Comparison of ENCODE assay signal across 10 cellular contexts in genomic region chr6:26194329-26194701, GRCh38.
A peak's percentile ranks its signal among the peaks of the same experiment; 100 is the strongest.
DNase-seq lines count a peak whose midpoint lies in the region; ATAC-seq lines count a peak whose summit lies in the region.
"Had no signal": no experiment of that assay in that cellular context is flagged by ENCODE, and none has a peak within 500 bp of the region (broad histone marks: within the 10 kb centered on the region; RNA-seq: fewer than 3 reads in every experiment).

No MANE protein-coding gene starts in this region.

- H3K27me3 ChIP-seq in iPS-15b (ENCODE audit: control insufficient read depth, insufficient read depth, low read length) (no peaks in the 10 kb centered on the region), subcutaneous abdominal adipose tissue (ENCODE audit: control insufficient read depth in 5 of 5, insufficient read depth in 4 of 5, low read length in 5 of 5) (peaks cover 0 to 24% (median 0%) of the 10 kb centered on the region in 5 donors)

- H3K9me3 Mint-ChIP-seq in activated T-cell treated with anti-CD3 and anti-CD28 coated beads, Interleukin-2, amount 50 U/mL, for 72 hours: no peaks in the 10 kb centered on the region

- H3K9me3 ChIP-seq in T-helper 17 cell (ENCODE audit: control insufficient read depth, low read length, poor library complexity, severe bottlenecking) (no peaks in the 10 kb centered on the region), iPS-15b (ENCODE audit: control insufficient read depth, insufficient read depth, low read length) (no peaks in the 10 kb centered on the region), subcutaneous abdominal adipose tissue (ENCODE audit: control insufficient read depth in 5 of 5, low read length in 5 of 5) (peaks cover 0 to 6% (median 0%) of the 10 kb centered on the region in 5 donors)

- peak overlapping the region; percentile 1 for H3K9ac ChIP-seq in iPS-15b (ENCODE audit: low read depth, low read length)
- peak overlapping the region in 1 of 5 donors; percentile 80 for H3K9ac ChIP-seq in subcutaneous abdominal adipose tissue (ENCODE audit: low read length in 5 of 5)

- peak overlapping the region; percentile 86 for H3K27ac ChIP-seq in subcutaneous abdominal adipose tissue (ENCODE audit: low read depth, low read length)
- H3K27ac ChIP-seq: RWPE1 had no signal

- no peak for DNase-seq in activated T-cell treated with anti-CD3 and anti-CD28 coated beads, Interleukin-2, amount 50 U/mL, for 72 hours
- no peak for DNase-seq in activated T-cell treated with anti-CD3 and anti-CD28 coated beads, Interleukin-2, amount 50 U/mL, for 1 hour
- no peak for DNase-seq in T-helper 17 cell
- no peak for DNase-seq in epidermal melanocyte (ENCODE audit: insufficient read length, low spot score)
- DNase-seq in SIG-M5 treated with dmso at 0.1 percent for 504 hours (lab: John Stamatoyannopoulos, UW; ENCODE audit: unreplicated experiment): no peak
- DNase-seq: posterior cingulate gyrus had no signal

- H3K36me3 Mint-ChIP-seq in activated T-cell treated with anti-CD3 and anti-CD28 coated beads, Interleukin-2, amount 50 U/mL, for 72 hours (ENCODE audit: insufficient read depth in 2 of 2): peaks cover 7 to 13% of the 10 kb centered on the region in 2 donors
- H3K36me3 Mint-ChIP-seq in T-helper 17 cell (ENCODE audit: low read depth): no peaks in the 10 kb centered on the region

- H3K4me1 Mint-ChIP-seq in activated T-cell treated with anti-CD3 and anti-CD28 coated beads, Interleukin-2, amount 50 U/mL, for 72 hours (ENCODE audit: low read depth): peaks cover 55% of the 10 kb centered on the region
- H3K4me1 Mint-ChIP-seq in T-helper 17 cell: peaks cover 33% of the 10 kb centered on the region

- H3K4me1 ChIP-seq in iPS-15b (ENCODE audit: control insufficient read depth, insufficient read depth, low read length) (no peaks in the 10 kb centered on the region), subcutaneous abdominal adipose tissue (ENCODE audit: control insufficient read depth in 5 of 5, insufficient read depth in 5 of 5, low read length in 5 of 5) (peaks cover 4 to 31% (median 23%) of the 10 kb centered on the region in 5 donors)

- no peak overlapping the region for H3K4me3 ChIP-seq in iPS-15b (ENCODE audit: low read depth, low read length)
- H3K4me3 ChIP-seq in subcutaneous abdominal adipose tissue (ENCODE audit: low read depth in 1 of 5, low read length in 5 of 5): no peak overlapping the region

- no peak for ATAC-seq in activated T-cell treated with anti-CD3 and anti-CD28 coated beads, Interleukin-2, amount 50 U/mL, for 72 hours (replicated peaks in 1 of 2)
- ATAC-seq in T-helper 17 cell (no peak), GM21528 (IDR thresholded peaks at IDR 0.05; ENCODE audit: low FRiP score, unreplicated experiment) (no peak)

- peak overlapping the region; percentile 92 to 98 for H3K4me3 Mint-ChIP-seq in activated T-cell treated with anti-CD3 and anti-CD28 coated beads, Interleukin-2, amount 50 U/mL, for 72 hours
- H3K4me3 Mint-ChIP-seq in T-helper 17 cell: no peak overlapping the region

- peak overlapping the region; percentile 100 for H3K27ac Mint-ChIP-seq in activated T-cell treated with anti-CD3 and anti-CD28 coated beads, Interleukin-2, amount 50 U/mL, for 72 hours
- H3K27ac Mint-ChIP-seq in T-helper 17 cell: peak overlapping the region; percentile 99

- H3K27me3 Mint-ChIP-seq in activated T-cell treated with anti-CD3 and anti-CD28 coated beads, Interleukin-2, amount 50 U/mL, for 72 hours (ENCODE audit: low read depth): no peaks in the 10 kb centered on the region
- no peaks in the 10 kb centered on the region for H3K27me3 Mint-ChIP-seq in T-helper 17 cell

- H3K36me3 ChIP-seq in iPS-15b (ENCODE audit: control insufficient read depth, insufficient read depth, low read length): no peaks in the 10 kb centered on the region
- no peaks in the 10 kb centered on the region for H3K36me3 ChIP-seq in subcutaneous abdominal adipose tissue (ENCODE audit: control insufficient read depth in 5 of 5, insufficient read depth in 5 of 5, low read length in 5 of 5)
